Comparison of ENCODE assay signal across 11 cellular contexts in genomic region chr10:80589726-80590373, GRCh38. TPM values are rescaled to one million over a fixed set of nuclear protein-coding genes. Genes with fewer than 3 reads are reported as not detected.
DNase-seq lines count a peak whose midpoint lies in the region; ATAC-seq and TF ChIP-seq lines count a peak whose summit lies in the region.
"Had no signal": no experiment of that assay in that cellular context is flagged by ENCODE, and none has a peak within 500 bp of the region (broad histone marks: within the 10 kb centered on the region; RNA-seq: fewer than 3 reads in every experiment).

No MANE protein-coding gene starts in this region.

- H4K20me1 ChIP-seq in PC-9 (ENCODE audit: insufficient read depth) = no peaks in the 10 kb centered on the region

- CTCF ChIA-PET in PC-9 (lab: Charles Lee) = no interaction called here

- H3K4me3 ChIP-seq in testis = no peak overlapping the region
- H3K4me3 ChIP-seq in PC-9 = no peak overlapping the region
- H3K4me3 ChIP-seq: esophagus squamous epithelium, GM23248 had no signal

- no peak overlapping the region for H3K4me2 ChIP-seq in PC-9

- DNase-seq in sciatic nerve (ENCODE audit: low spot score) = peak; percentile 26
- no peak for DNase-seq in testis
- DNase-seq in SHP77 (lab: John Stamatoyannopoulos, UW) = no peak
- no peak for DNase-seq in PC-9
- no peak for DNase-seq in cerebellar nuclear complex (lab: John Stamatoyannopoulos, UW)
- DNase-seq: esophagus squamous epithelium, GM23248, kidney had no signal

- no peak for TF ChIP-seq POLR2A in testis (IDR thresholded peaks at IDR 0.05)

- TF ChIP-seq CTCF in testis (IDR thresholded peaks at IDR 0.05) (no peak), PC-9 (conservative IDR thresholded peaks at IDR 0.05) (no peak)

- POLR2A ChIA-PET in PC-9 (lab: Charles Lee; ENCODE audit: unreplicated experiment) = no interaction called here

- H2AFZ ChIP-seq in PC-9 = no peak overlapping the region
- H2AFZ ChIP-seq: GM23248 had no signal

- H3K27me3 ChIP-seq in testis (no peaks in the 10 kb centered on the region), PC-9 (ENCODE audit: insufficient read depth, low read depth) (peaks cover 9% of the 10 kb centered on the region; the same call in 1 of the 2 replicates)
- H3K27me3 ChIP-seq: esophagus squamous epithelium had no signal

- no peaks in the 10 kb centered on the region for H3K4me1 ChIP-seq in testis
- H3K4me1 ChIP-seq in PC-9 (replicated peaks; ENCODE audit: insufficient read depth) = no peaks in the 10 kb centered on the region
- H3K4me1 ChIP-seq: esophagus squamous epithelium had no signal

- no peaks in the 10 kb centered on the region for H3K9me2 ChIP-seq in PC-9 (ENCODE audit: insufficient read depth)

- H3K27ac ChIP-seq in testis (no peak overlapping the region), PC-9 (no peak overlapping the region)
- H3K27ac ChIP-seq: esophagus squamous epithelium, GM23248 had no signal

- no peaks in the 10 kb centered on the region for H3K9me3 ChIP-seq in testis
- H3K9me3 ChIP-seq in PC-9 (ENCODE audit: insufficient read depth, low read depth) = no peaks in the 10 kb centered on the region
- H3K9me3 ChIP-seq: esophagus squamous epithelium had no signal

- no TSS peak for BruUV-seq in PC-9 (replicated peaks; lab: Mats Ljungman, UMichigan)

- no peaks in the 10 kb centered on the region for H3K79me2 ChIP-seq in PC-9 (ENCODE audit: low read depth)

- peak; percentile 98 for ATAC-seq in GM18909 (IDR thresholded peaks at IDR 0.05; ENCODE audit: poor library complexity, unreplicated experiment)
- peak; percentile 90 for ATAC-seq in GM21737 (IDR thresholded peaks at IDR 0.05; ENCODE audit: unreplicated experiment)
- peak; percentile 86 for ATAC-seq in HG03139 (IDR thresholded peaks at IDR 0.05; ENCODE audit: unreplicated experiment)
- ATAC-seq in sciatic nerve = no peak

- WGBS in testis, 2 donors = 74 to 78% methylated on average over 5 of the region's 5 CpGs

- H3F3A ChIP-seq in PC-9 (ENCODE audit: insufficient read depth, low read depth) = no peaks in the 10 kb centered on the region

- H3K36me3 ChIP-seq in testis (ENCODE audit: low read depth, missing control alignments) (no peaks in the 10 kb centered on the region), PC-9 (ENCODE audit: low read depth) (no peaks in the 10 kb centered on the region)
- H3K36me3 ChIP-seq: esophagus squamous epithelium had no signal

- intact Hi-C loops in sciatic nerve (cut with DNase I) (no loop called here), testis (cut with DNase I; ENCODE audit: low total_unique reads) (no loop called here), PC-9 (cut with micrococcal nuclease; ENCODE audit: unreplicated experiment) (no loop called here)

RNA-seq across cellular contexts. Expression of gene SH2D4B, which starts 52.1 kb away (rescaled TPM):
- 0.18 TPM for total RNA-seq in sciatic nerve
- 1 to 10 TPM in 1 of 2 donors, under 1 TPM in 1; 0.55 to 1.1 TPM for total RNA-seq in testis
- polyA plus RNA-seq in testis (ENCODE audit: insufficient read depth, low read depth, low replicate concordance) = 0.22 TPM
- total RNA-seq in PC-9 (2021) = 0.24 TPM in 1 of 2 replicates, not detected in the other
- total RNA-seq: GM23248 had no signal
- polyA plus RNA-seq: GM23248 had no signal
